In genomic region chr14:34043627-34044372, GRCh38 we compare ENCODE assay signal across 8 cellular contexts.
DNase-seq lines count a peak whose midpoint lies in the region; ATAC-seq and TF ChIP-seq lines count a peak whose summit lies in the region.

No MANE protein-coding gene starts in this region.

- H3K4me3 ChIP-seq in vagina, result no peak overlapping the region

- no peak for TF ChIP-seq POLR2A in vagina (IDR thresholded peaks at IDR 0.05)

- no peak for TF ChIP-seq CTCF in vagina (IDR thresholded peaks at IDR 0.05)

- no peaks in the 10 kb centered on the region for H3K27me3 ChIP-seq in vagina

- H3K36me3 ChIP-seq in vagina, result no peaks in the 10 kb centered on the region

- no peaks in the 10 kb centered on the region for H3K4me1 ChIP-seq in vagina

- intact Hi-C loops in left colon (cut with DNase I, micrococcal nuclease) (no loop called here), vagina (cut with DNase I) (no loop called here), posterior vena cava (cut with DNase I) (no loop called here)

- DNase-seq in 8988T (peak; percentile 34), left colon (peak; percentile 20 to 42), vagina (ENCODE audit: extremely low spot score in 2 of 2) (no peak), NOMO-1 (lab: John Stamatoyannopoulos, UW; ENCODE audit: unreplicated experiment in 2 of 2) (no peak), posterior vena cava (ENCODE audit: low spot score) (no peak)
- peak; percentile 5 for DNase-seq in activated CD8-positive, alpha-beta memory T cell treated with anti-CD3 and anti-CD28 coated beads, Interleukin-2, amount 50 U/mL, for 1 hour (ENCODE audit: extremely low read depth)

- no peaks in the 10 kb centered on the region for H3K9me3 ChIP-seq in vagina

- ATAC-seq in GM19467 (IDR thresholded peaks at IDR 0.05; ENCODE audit: unreplicated experiment) (peak; percentile 66), HG03469 (IDR thresholded peaks at IDR 0.05; ENCODE audit: unreplicated experiment) (peak; percentile 93), left colon (peak; percentile 89)

- H3K27ac ChIP-seq in vagina, result no peak overlapping the region

Comparison
In these comparisons a context has a peak if more than half of its experiments do, and no peak if none do; other contexts are left out.
1. DNase-seq: peak in 8988T (single experiment), activated CD8-positive, alpha-beta memory T cell treated with anti-CD3 and anti-CD28 coated beads, Interleukin-2, amount 50 U/mL, for 1 hour (single experiment) and left colon (2 of 2); none in vagina (0 of 2), NOMO-1 (0 of 2) and posterior vena cava (single experiment).
2. Peak in every context shown above with its lines, with median percentiles within 50 percentile points of each other: ATAC-seq.